Comparison of ENCODE assay signal across 7 cellular contexts in genomic region chr17:50198026-50198669, GRCh38. TPM values are rescaled to one million over a fixed set of nuclear protein-coding genes. Genes with fewer than 3 reads are reported as not detected.
DNase-seq lines count a peak whose midpoint lies in the region; ATAC-seq and TF ChIP-seq lines count a peak whose summit lies in the region.

No MANE protein-coding gene starts in this region.

- peaks cover 26% of the 10 kb centered on the region for H3K36me3 Mint-ChIP-seq in mesothelial cell of epicardium
- H3K36me3 Mint-ChIP-seq in stimulated activated naive B cell treated with anti-CD40 and anti-IgM and Interleukin-4, amounts not matched to agents 10 μg/mL and 1 μg/mL and 100 μg/mL, for 72 hours, result peaks cover 0 to 1% of the 10 kb centered on the region in 2 donors

- DNase-seq in NCI-H1105 treated with DMSO at 0.1 percent for 48 hours (lab: John Stamatoyannopoulos, UW) (peak; percentile 8), colonic mucosa (peak; percentile 86), mesothelial cell of epicardium (ENCODE audit: low spot score in 2 of 2, unreplicated experiment in 2 of 2) (no peak)
- peak; percentile 39 for DNase-seq in activated CD4-positive, alpha-beta T cell treated with anti-CD3 and anti-CD28 coated beads for 1 hour
- peak; percentile 56 for DNase-seq in stimulated activated naive B cell treated with anti-CD40 and anti-IgM and Interleukin-4, amounts not matched to agents 10 μg/mL and 1 μg/mL and 100 μg/mL, for 72 hours

- no peak overlapping the region for H3K27ac ChIP-seq in colonic mucosa

- H3K27ac Mint-ChIP-seq in mesothelial cell of epicardium, result peak overlapping the region; percentile 82
- H3K27ac Mint-ChIP-seq in stimulated activated naive B cell treated with anti-CD40 and anti-IgM and Interleukin-4, amounts not matched to agents 10 μg/mL and 1 μg/mL and 100 μg/mL, for 72 hours, result no peak overlapping the region

- H3K36me3 ChIP-seq in colonic mucosa, result no peaks in the 10 kb centered on the region

- H3K9ac ChIP-seq in colonic mucosa (ENCODE audit: low read depth in 2 of 2, low read length in 2 of 2), result no peak overlapping the region

- H3K4me1 ChIP-seq in colonic mucosa, result peaks cover 3% of the 10 kb centered on the region

- peak overlapping the region; percentile 85 for H3K4me3 Mint-ChIP-seq in mesothelial cell of epicardium
- H3K4me3 Mint-ChIP-seq in stimulated activated naive B cell treated with anti-CD40 and anti-IgM and Interleukin-4, amounts not matched to agents 10 μg/mL and 1 μg/mL and 100 μg/mL, for 72 hours, result no peak overlapping the region

- H3K9me3 Mint-ChIP-seq in mesothelial cell of epicardium, result no peaks in the 10 kb centered on the region
- no peaks in the 10 kb centered on the region for H3K9me3 Mint-ChIP-seq in stimulated activated naive B cell treated with anti-CD40 and anti-IgM and Interleukin-4, amounts not matched to agents 10 μg/mL and 1 μg/mL and 100 μg/mL, for 72 hours

- TF ChIP-seq CTCF in GM12872 (IDR thresholded peaks at IDR 0.05; ENCODE audit: insufficient read depth, low read depth, low read length), result peak; percentile 82
- peak; percentile 48 for TF ChIP-seq CTCF in colonic mucosa (IDR thresholded peaks at IDR 0.05)
- peak; percentile 55 for TF ChIP-seq CTCF in mesothelial cell of epicardium (IDR thresholded peaks at IDR 0.05; ENCODE audit: unreplicated experiment)

- peaks cover 60% of the 10 kb centered on the region for H3K4me1 Mint-ChIP-seq in mesothelial cell of epicardium
- H3K4me1 Mint-ChIP-seq in stimulated activated naive B cell treated with anti-CD40 and anti-IgM and Interleukin-4, amounts not matched to agents 10 μg/mL and 1 μg/mL and 100 μg/mL, for 72 hours, result peaks cover 38 to 54% of the 10 kb centered on the region in 2 donors

- H3K4me3 ChIP-seq in colonic mucosa, result no peak overlapping the region

- peak; percentile 50 for ATAC-seq in stimulated activated naive B cell treated with anti-CD40 and anti-IgM and Interleukin-4, amounts not matched to agents 10 μg/mL and 1 μg/mL and 100 μg/mL, for 72 hours (replicated peaks)
- ATAC-seq in GM21447 (IDR thresholded peaks at IDR 0.05; ENCODE audit: unreplicated experiment), result no peak

- H3K27me3 Mint-ChIP-seq in mesothelial cell of epicardium (ENCODE audit: low read depth), result peaks cover 16% of the 10 kb centered on the region
- peaks cover 33 to 38% of the 10 kb centered on the region in 2 donors for H3K27me3 Mint-ChIP-seq in stimulated activated naive B cell treated with anti-CD40 and anti-IgM and Interleukin-4, amounts not matched to agents 10 μg/mL and 1 μg/mL and 100 μg/mL, for 72 hours

- no peaks in the 10 kb centered on the region for H3K9me3 ChIP-seq in colonic mucosa

- peaks cover 17% of the 10 kb centered on the region for H3K27me3 ChIP-seq in colonic mucosa

- intact Hi-C loops in colonic mucosa (cut with DNase I), result no loop called here

RNA-seq across cellular contexts. Expression of gene COL1A1, which starts 3.3 kb away (rescaled TPM):
- total RNA-seq in colonic mucosa, result 100 to 1,000 TPM in 1 of 2 donors, 10 to 100 TPM in 1; 74.7 to 127 TPM
- 3,780 to 4,004 TPM (median 3,972 TPM) in 3 replicates for total RNA-seq in mesothelial cell of epicardium

RNA-seq across cellular contexts. Expression of gene SGCA, which starts 32.3 kb away (rescaled TPM):
- total RNA-seq in colonic mucosa (1 to 10 TPM in 1 of 2 donors, under 1 TPM in 1; 0.89 to 5.5 TPM), mesothelial cell of epicardium (not detected in 3 replicates)

RNA-seq across cellular contexts. Expression of gene PPP1R9B, which starts 47.7 kb away (rescaled TPM):
- total RNA-seq in colonic mucosa (10 to 100 TPM; 36.6 to 43.2 TPM), mesothelial cell of epicardium (56.4 to 58.6 TPM (median 56.6 TPM) in 3 replicates)

Comparison
In these comparisons a context has a peak if more than half of its experiments do, and no peak if none do; other contexts are left out.
1. DNase-seq: peak in NCI-H1105 treated with DMSO at 0.1 percent for 48 hours (single experiment), activated CD4-positive, alpha-beta T cell treated with anti-CD3 and anti-CD28 coated beads for 1 hour (single experiment), colonic mucosa (single experiment) and stimulated activated naive B cell treated with anti-CD40 and anti-IgM and Interleukin-4, amounts not matched to agents 10 μg/mL and 1 μg/mL and 100 μg/mL, for 72 hours (single experiment); none in mesothelial cell of epicardium (0 of 2).
2. RNA of gene COL1A1, which starts 3.3 kb away (total RNA-seq): 3,780 to 4,004 TPM in mesothelial cell of epicardium; 74.7 to 127 TPM in colonic mucosa; every median in the first group is over 10 times any median in the second.
3. Peak in every context shown above with its lines, with median percentiles within 50 percentile points of each other: CTCF ChIP-seq.